ENCODE assay signal across 8 cellular contexts in genomic region chr5:1110260-1110929, GRCh38. TPM values are rescaled to one million over a fixed set of nuclear protein-coding genes. Genes with fewer than 3 reads are reported as not detected.
A peak's percentile ranks its signal among the peaks of the same experiment; 100 is the strongest.
DNase-seq lines count a peak whose midpoint lies in the region; ATAC-seq and TF ChIP-seq lines count a peak whose summit lies in the region.

No MANE protein-coding gene starts in this region.

- H3K4me3 ChIP-seq in body of pancreas: peak overlapping the region; percentile 78 to 93
- H3K4me3 ChIP-seq in lower leg skin (ENCODE audit: low read depth, poor library complexity, severe bottlenecking): peak overlapping the region; percentile 86

- H3K27me3 Mint-ChIP-seq in activated T-cell treated with anti-CD3 and anti-CD28 coated beads, Interleukin-2, amount 50 U/mL, for 4 hours (ENCODE audit: low read depth): peaks cover 2% of the 10 kb centered on the region
- H3K27me3 Mint-ChIP-seq in type B pancreatic cell: no peaks in the 10 kb centered on the region

- DNase-seq in activated T-cell treated with anti-CD3 and anti-CD28 coated beads, Interleukin-2, amount 50 U/mL, for 4 hours: no peak
- no peak for DNase-seq in activated T-cell treated with anti-CD3 and anti-CD28 coated beads for 4 hours
- peak; percentile 62 to 74 (median 72) for DNase-seq in body of pancreas
- no peak for DNase-seq in lower leg skin (ENCODE audit: low spot score in 2 of 2)
- DNase-seq in type B pancreatic cell (ENCODE audit: extremely low spot score, unreplicated experiment): no peak
- no peak for DNase-seq in 8988T
- DNase-seq in GM13977 (ENCODE audit: low spot score): no peak
- no peak for DNase-seq in activated effector memory CD4-positive, alpha-beta T cell treated with anti-CD3 and anti-CD28 coated beads, Interleukin-2, amount 50 U/mL, for 16 hours

- peak overlapping the region; percentile 74 to 93 (median 90) for H3K27ac ChIP-seq in body of pancreas

- no peaks in the 10 kb centered on the region for H3K9me3 Mint-ChIP-seq in activated T-cell treated with anti-CD3 and anti-CD28 coated beads, Interleukin-2, amount 50 U/mL, for 4 hours
- no peaks in the 10 kb centered on the region for H3K9me3 Mint-ChIP-seq in type B pancreatic cell

- in situ Hi-C loops in GM13977 (cut with MboI; ENCODE audit: low pct_unique_long_range_greater_than_20kb, low sequenced_read_pairs, unreplicated experiment): loop anchor here (25.0 kb wide), 1 partner anchor 173 kb away; no protein-coding TSS in a partner anchor

- intact Hi-C loops in body of pancreas (cut with DNase I) (no loop called here), lower leg skin (cut with DNase I; ENCODE audit: low total_unique reads) (no loop called here)

- peaks cover 45% of the 10 kb centered on the region for H3K4me1 Mint-ChIP-seq in activated T-cell treated with anti-CD3 and anti-CD28 coated beads, Interleukin-2, amount 50 U/mL, for 4 hours (ENCODE audit: low read depth)
- peaks cover 30% of the 10 kb centered on the region for H3K4me1 Mint-ChIP-seq in type B pancreatic cell (ENCODE audit: unreplicated experiment)

- WGBS in body of pancreas, 2 donors: 17 to 21% methylated on average over 13 to 23 of the region's 24 CpGs
- 51 to 56% methylated on average over 18 to 24 of the region's 24 CpGs for WGBS in lower leg skin, 2 donors

- H3K4me3 Mint-ChIP-seq in activated T-cell treated with anti-CD3 and anti-CD28 coated beads, Interleukin-2, amount 50 U/mL, for 4 hours: peak overlapping the region; percentile 80
- H3K4me3 Mint-ChIP-seq in type B pancreatic cell: peak overlapping the region; percentile 85

- peaks cover 72% of the 10 kb centered on the region for H3K4me1 ChIP-seq in body of pancreas

- H3K36me3 Mint-ChIP-seq in activated T-cell treated with anti-CD3 and anti-CD28 coated beads, Interleukin-2, amount 50 U/mL, for 4 hours (ENCODE audit: insufficient read depth): no peaks in the 10 kb centered on the region
- no peaks in the 10 kb centered on the region for H3K36me3 Mint-ChIP-seq in type B pancreatic cell

- TF ChIP-seq POLR2A in body of pancreas (IDR thresholded peaks at IDR 0.05): peak in 2 of 3 donors; percentile 33 to 41
- no peak for TF ChIP-seq POLR2A in lower leg skin (IDR thresholded peaks at IDR 0.05)

- no peaks in the 10 kb centered on the region for H3K9me3 ChIP-seq in body of pancreas

- no peak overlapping the region for H3K27ac Mint-ChIP-seq in type B pancreatic cell

- TF ChIP-seq CTCF in body of pancreas (IDR thresholded peaks at IDR 0.05): no peak
- TF ChIP-seq CTCF in lower leg skin (IDR thresholded peaks at IDR 0.05): no peak
- TF ChIP-seq CTCF in type B pancreatic cell (conservative IDR thresholded peaks at IDR 0.05): no peak
- no peak for TF ChIP-seq CTCF in GM13977 (IDR thresholded peaks at IDR 0.05; ENCODE audit: extremely low read depth, insufficient read depth, missing control alignments)

- H3K36me3 ChIP-seq in body of pancreas (replicated peaks in 1 of 2; ENCODE audit: insufficient read depth in 1 of 2, low read depth in 2 of 2): no peaks in the 10 kb centered on the region

- H3K27me3 ChIP-seq in body of pancreas: no peaks in the 10 kb centered on the region

- no peak for ATAC-seq in activated T-cell treated with anti-CD3 and anti-CD28 coated beads, Interleukin-2, amount 50 U/mL, for 4 hours
- ATAC-seq in body of pancreas: peak; percentile 33

RNA-seq across cellular contexts. Expression of gene SLC12A7, which starts 1.5 kb away (rescaled TPM):
- total RNA-seq in activated T-cell treated with anti-CD3 and anti-CD28 coated beads, Interleukin-2, amount 50 U/mL, for 4 hours: 10 to 100 TPM; 13.6 to 26.8 (median 18.5) TPM
- 10 to 100 TPM; 35.5 to 42.8 TPM for total RNA-seq in body of pancreas
- total RNA-seq in lower leg skin: 10 to 100 TPM; 10.6 to 32.2 (median 18.1) TPM
- total RNA-seq in type B pancreatic cell (ENCODE audit: low replicate concordance): 44.7 and 57.6 TPM in 2 replicates

Comparison
In these comparisons a context has a peak if more than half of its experiments do, and no peak if none do; other contexts are left out.
1. DNase-seq: peak in body of pancreas (4 of 4); none in activated T-cell treated with anti-CD3 and anti-CD28 coated beads, Interleukin-2, amount 50 U/mL, for 4 hours (single experiment), activated T-cell treated with anti-CD3 and anti-CD28 coated beads for 4 hours (single experiment), lower leg skin (0 of 2), type B pancreatic cell (single experiment), 8988T (single experiment), GM13977 (single experiment) and activated effector memory CD4-positive, alpha-beta T cell treated with anti-CD3 and anti-CD28 coated beads, Interleukin-2, amount 50 U/mL, for 16 hours (single experiment).
2. POLR2A ChIP-seq: peak in body of pancreas (2 of 3); none in lower leg skin (0 of 2).